19 cellular contexts compared by ENCODE assay signal in the genomic region with DNA sequence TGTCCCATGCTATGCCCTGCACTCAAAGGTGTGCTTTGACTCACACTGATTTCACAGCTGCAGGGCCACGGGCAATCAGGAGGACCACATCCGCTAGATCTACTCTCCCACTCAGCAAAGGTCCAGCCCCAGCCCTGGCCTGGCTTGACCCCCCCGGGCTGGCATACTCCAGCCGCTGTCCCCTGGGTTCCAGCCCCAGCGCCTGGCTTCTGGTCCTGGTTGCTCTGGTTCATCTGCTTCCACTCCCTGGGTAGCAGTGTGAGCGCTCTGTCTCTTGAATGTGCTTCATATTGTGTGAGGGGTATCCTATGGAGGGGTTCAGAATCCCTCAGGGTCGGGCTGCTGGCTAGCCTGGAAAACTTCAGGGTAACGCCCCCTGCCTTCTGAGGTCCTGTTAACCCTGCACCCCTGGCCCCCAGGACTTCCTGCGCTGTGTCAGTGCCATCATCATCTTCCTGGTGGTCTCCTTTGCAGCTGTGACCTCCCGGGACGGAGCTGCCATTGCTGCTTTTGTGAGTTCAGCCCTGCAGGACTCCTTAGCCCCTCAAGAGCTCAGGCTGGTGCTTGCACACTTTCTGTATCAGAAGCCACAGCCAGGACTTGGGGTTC. TPM values are rescaled to one million over a fixed set of nuclear protein-coding genes. Genes with fewer than 3 reads are reported as not detected.
DNase-seq lines count a peak whose midpoint lies in the region; ATAC-seq and TF ChIP-seq lines count a peak whose summit lies in the region.
"Had no signal": no experiment of that assay in that cellular context is flagged by ENCODE, and none has a peak within 500 bp of the region (broad histone marks: within the 10 kb centered on the region; RNA-seq: fewer than 3 reads in every experiment).

No MANE protein-coding gene starts in this region.

- no peak overlapping the region for H2BK120ac ChIP-seq in IMR-90 (ENCODE audit: low read depth, low read length)

- no peaks in the 10 kb centered on the region for H4K20me1 ChIP-seq in IMR-90 (ENCODE audit: insufficient read depth, low read length)

- no peak overlapping the region for H2AK5ac ChIP-seq in IMR-90 (ENCODE audit: low read depth, low read length)

- WGBS in IMR-90 (ENCODE audit: extremely low coverage in 2 of 2, insufficient read length in 1 of 2), 2 experiments: 52% methylated on average over 4 of the region's 11 CpGs; no CpG with 5 or more reads in 1 of the 2 experiments
- WGBS in esophagus muscularis mucosa: 73% methylated on average over 8 of the region's 11 CpGs

- no peak overlapping the region for H3K18ac ChIP-seq in IMR-90 (ENCODE audit: low read depth, low read length)

- H3K9me3 ChIP-seq in IMR-90 (ENCODE audit: control insufficient read depth, insufficient read depth, low read length) (no peaks in the 10 kb centered on the region), upper lobe of right lung (no peaks in the 10 kb centered on the region), esophagus muscularis mucosa (no peaks in the 10 kb centered on the region)

- H3K9ac ChIP-seq in IMR-90 (ENCODE audit: low read depth, low read length): no peak overlapping the region

- TF ChIP-seq POLR2A in IMR-90 (IDR thresholded peaks at IDR 0.05; ENCODE audit: low read depth, low read length): no peak
- TF ChIP-seq POLR2A in esophagus muscularis mucosa (IDR thresholded peaks at IDR 0.05; ENCODE audit: low read depth): no peak

- ATAC-seq in IMR-90 (ENCODE audit: low read depth) (no peak), left ventricle myocardium superior (peak; percentile 7), upper lobe of right lung (no peak)

- TF ChIP-seq EP300 in esophagus muscularis mucosa (IDR thresholded peaks at IDR 0.05): no peak

- in situ Hi-C loops in IMR-90 (cut with MboI; ENCODE audit: low sequenced_read_pairs): loop anchor here (10.0 kb wide), 1 partner anchor 54 kb away; the partner anchor contains the start of gene PABPN1

- no peak for DNase-seq in IMR-90
- DNase-seq in left ventricle myocardium superior: peak; percentile 62
- DNase-seq in substantia nigra (lab: John Stamatoyannopoulos, UW): no peak
- no peak for DNase-seq in RKO (ENCODE audit: low spot score)
- no peak for DNase-seq in upper lobe of right lung
- DNase-seq in esophagus muscularis mucosa (ENCODE audit: extremely low spot score): no peak
- DNase-seq: DMS79, KG1, NCI-H1105 treated with DMSO at 0.1 percent for 48 hours, NCI-H187, NCI-H226, NCI-H524, NCI-H82, OCI-M1, SIG-M5 had no signal

- H3K4me2 ChIP-seq in IMR-90 (ENCODE audit: low read depth, low read length): no peak overlapping the region

- intact Hi-C loops in IMR-90 (cut with micrococcal nuclease) (no loop called here), left ventricle myocardium superior (cut with micrococcal nuclease) (no loop called here), upper lobe of right lung (cut with DNase I) (loop anchor here (5.0 kb wide), 1 partner anchor 51 kb away; no protein-coding TSS in a partner anchor), esophagus muscularis mucosa (cut with DNase I) (no loop called here)

- H3K27ac ChIP-seq in IMR-90 (ENCODE audit: insufficient read depth, low read length) (no peak overlapping the region), cingulate gyrus (ENCODE audit: low read depth, low read length) (peak overlapping the region; percentile 98), substantia nigra (ENCODE audit: low read depth, low read length, poor library complexity, severe bottlenecking) (peak overlapping the region; percentile 98), upper lobe of right lung (no peak overlapping the region), esophagus muscularis mucosa (replicated peaks in 1 of 4) (no peak overlapping the region)
- H3K27ac ChIP-seq: C4-2B had no signal

- no peak overlapping the region for H3K23ac ChIP-seq in IMR-90 (ENCODE audit: low read depth, low read length)

- no peak overlapping the region for H3K4ac ChIP-seq in IMR-90 (ENCODE audit: low read depth, low read length)

- no peak overlapping the region for H4K5ac ChIP-seq in IMR-90 (ENCODE audit: low read depth, low read length)

- no peaks in the 10 kb centered on the region for H3K79me1 ChIP-seq in IMR-90 (ENCODE audit: low read depth in 1 of 2, low read length in 2 of 2)

- no peak overlapping the region for H3K56ac ChIP-seq in IMR-90 (ENCODE audit: extremely low read depth, insufficient read depth, low read length)

- H2BK5ac ChIP-seq in IMR-90 (ENCODE audit: low read depth, low read length, poor library complexity, severe bottlenecking): no peak overlapping the region

- no peak overlapping the region for H2AK9ac ChIP-seq in IMR-90 (replicated peaks; ENCODE audit: low read depth, low read length, poor library complexity)

- H4K91ac ChIP-seq in IMR-90 (ENCODE audit: insufficient read depth, low read depth, low read length): no peak overlapping the region

- TF ChIP-seq RAD21 in IMR-90 (IDR thresholded peaks at IDR 0.05; ENCODE audit: low read length): no peak

- peaks cover 40% of the 10 kb centered on the region; the same call in 1 of the 2 replicates for H3K27me3 ChIP-seq in IMR-90 (ENCODE audit: control insufficient read depth, insufficient read depth, low read length)
- no peaks in the 10 kb centered on the region for H3K27me3 ChIP-seq in upper lobe of right lung
- peaks cover 0 to 16% (median 0%) of the 10 kb centered on the region in 4 donors for H3K27me3 ChIP-seq in esophagus muscularis mucosa

- no peak for TF ChIP-seq CTCF in IMR-90 (conservative IDR thresholded peaks at IDR 0.05; ENCODE audit: low read depth, low read length)
- no peak for TF ChIP-seq CTCF in upper lobe of right lung (IDR thresholded peaks at IDR 0.05)
- no peak for TF ChIP-seq CTCF in esophagus muscularis mucosa (IDR thresholded peaks at IDR 0.05)

- H3K9me1 ChIP-seq in IMR-90 (ENCODE audit: insufficient read depth, low read length): no peaks in the 10 kb centered on the region

- H3K36me3 ChIP-seq in IMR-90 (ENCODE audit: control insufficient read depth, insufficient read depth, low read length) (no peaks in the 10 kb centered on the region), upper lobe of right lung (no peaks in the 10 kb centered on the region), esophagus muscularis mucosa (peaks cover 0 to 33% (median 0%) of the 10 kb centered on the region in 4 donors)

- no peaks in the 10 kb centered on the region for H3K4me1 ChIP-seq in IMR-90 (ENCODE audit: control insufficient read depth, insufficient read depth, low read length)
- no peaks in the 10 kb centered on the region for H3K4me1 ChIP-seq in upper lobe of right lung
- H3K4me1 ChIP-seq in esophagus muscularis mucosa: peaks cover 0 to 23% (median 15%) of the 10 kb centered on the region in 4 donors

- H2BK15ac ChIP-seq in IMR-90 (ENCODE audit: low read depth, low read length): no peak overlapping the region

- no TSS peak for BruUV-seq in IMR-90 (replicated peaks; lab: Mats Ljungman, UMichigan)

- H2BK20ac ChIP-seq in IMR-90 (ENCODE audit: low read depth, low read length): no peak overlapping the region

- dilution Hi-C loops in IMR-90 (cut with HindIII; ENCODE audit: low sequenced_read_pairs, unreplicated experiment): no loop called here

- H4K8ac ChIP-seq in IMR-90 (ENCODE audit: low read depth in 2 of 2, low read length in 2 of 2): no peak overlapping the region

- H3K4me3 ChIP-seq in IMR-90 (ENCODE audit: insufficient read depth, low read depth, low read length) (no peak overlapping the region), upper lobe of right lung (no peak overlapping the region), esophagus muscularis mucosa (no peak overlapping the region)

- H2AFZ ChIP-seq in IMR-90 (replicated peaks; ENCODE audit: low read length, poor library complexity): peak overlapping the region; percentile 15

- H3K14ac ChIP-seq in IMR-90 (replicated peaks; ENCODE audit: low read depth, low read length): no peak overlapping the region

- CTCF ChIA-PET in IMR-90 (lab: Yijun Ruan, JAX): interaction anchor here (0.9 kb wide), 1 partner anchor 12 kb away, joined by 5 read pairs; no protein-coding TSS in a partner anchor

- POLR2A ChIA-PET in IMR-90 (lab: Charles Lee; ENCODE audit: unreplicated experiment): interaction anchor here (0.5 to 0.6 kb wide), 2 partner anchors 41 to 50 kb away, joined by 3 read pairs; no protein-coding TSS in a partner anchor

TF ChIP-seq in IMR-90, 13 proteins besides CTCF, POLR2A, EP300 and RAD21 (continues in another document):
- no peak for TF ChIP-seq RCOR1 (IDR thresholded peaks at IDR 0.05; ENCODE audit: insufficient replicate concordance, low read length)

RNA-seq across cellular contexts. Expression of gene CMTM5, which starts 1.9 kb away (rescaled TPM):
- total RNA-seq in IMR-90 (2012; rRNA removed) (not detected in 2 replicates), left ventricle myocardium superior (not detected), upper lobe of right lung (0.96 TPM), esophagus muscularis mucosa (1 to 10 TPM in 3 of 4 donors, under 1 TPM in 1; 0.78 to 2.9 (median 1.9) TPM)
- polyA plus RNA-seq in IMR-90 (2012; rRNA removed): 0.07 and 0.11 TPM in 2 replicates
- 0.27 TPM in 1 of 2 replicates, not detected in the other for polyA plus RNA-seq in IMR-90 (2012; cell fraction: cytosol; rRNA removed)
- polyA plus RNA-seq in IMR-90 (2012; cell fraction: nucleus; rRNA removed; ENCODE audit: low replicate concordance): 0.23 and 0.30 TPM in 2 replicates
- total RNA-seq: H1 had no signal

RNA-seq across cellular contexts. Expression of gene IL25, which starts 6.1 kb away (rescaled TPM):
- total RNA-seq in IMR-90 (2012; rRNA removed) (not detected in 2 replicates), left ventricle myocardium superior (not detected), upper lobe of right lung (not detected), esophagus muscularis mucosa (not detected)
- not detected in 2 replicates for polyA plus RNA-seq in IMR-90 (2012; rRNA removed)
- not detected in 2 replicates for polyA plus RNA-seq in IMR-90 (2012; cell fraction: cytosol; rRNA removed)
- polyA plus RNA-seq in IMR-90 (2012; cell fraction: nucleus; rRNA removed; ENCODE audit: low replicate concordance): not detected in 2 replicates
- total RNA-seq: H1, RPMI7951 had no signal
- polyA plus RNA-seq: H1 had no signal

RNA-seq across cellular contexts. Expression of gene EFS, which starts 13.7 kb away (rescaled TPM):
- 2.2 and 2.5 TPM in 2 replicates for total RNA-seq in IMR-90 (2012; rRNA removed)
- polyA plus RNA-seq in IMR-90 (2012; rRNA removed): 11.6 and 13.3 TPM in 2 replicates
- polyA plus RNA-seq in IMR-90 (2012; cell fraction: cytosol; rRNA removed): 7.2 and 13.1 TPM in 2 replicates
- polyA plus RNA-seq in IMR-90 (2012; cell fraction: nucleus; rRNA removed; ENCODE audit: low replicate concordance): 34.4 and 64.4 TPM in 2 replicates
- total RNA-seq in left ventricle myocardium superior: 3.3 TPM
- 10.4 TPM for total RNA-seq in upper lobe of right lung
- total RNA-seq in esophagus muscularis mucosa: 10 to 100 TPM; 10.1 to 21.4 (median 12.8) TPM

RNA-seq across cellular contexts. Expression of gene SLC22A17, which starts 26.0 kb away (rescaled TPM):
- 6.4 and 6.6 TPM in 2 replicates for total RNA-seq in IMR-90 (2012; rRNA removed)
- 35.6 and 36.0 TPM in 2 replicates for polyA plus RNA-seq in IMR-90 (2012; rRNA removed)
- polyA plus RNA-seq in IMR-90 (2012; cell fraction: cytosol; rRNA removed): 17.0 and 43.1 TPM in 2 replicates
- polyA plus RNA-seq in IMR-90 (2012; cell fraction: nucleus; rRNA removed; ENCODE audit: low replicate concordance): 161 and 357 TPM in 2 replicates
- 10.7 TPM for total RNA-seq in left ventricle myocardium superior
- 12.1 TPM for total RNA-seq in upper lobe of right lung
- total RNA-seq in esophagus muscularis mucosa: 10 to 100 TPM; 12.5 to 36.9 (median 24.9) TPM

RNA-seq across cellular contexts. Expression of gene MYH6, which starts 29.4 kb away (rescaled TPM):
- total RNA-seq in IMR-90 (2012; rRNA removed): not detected in 2 replicates
- not detected in 2 replicates for polyA plus RNA-seq in IMR-90 (2012; rRNA removed)
- not detected in 2 replicates for polyA plus RNA-seq in IMR-90 (2012; cell fraction: cytosol; rRNA removed)
- not detected in 2 replicates for polyA plus RNA-seq in IMR-90 (2012; cell fraction: nucleus; rRNA removed; ENCODE audit: low replicate concordance)
- 4,258 TPM for total RNA-seq in left ventricle myocardium superior
- total RNA-seq in upper lobe of right lung: 3.4 TPM
- under 1 TPM in 3 of 4 donors, not detected in 1; under 0.01 to 0.06 (median under 0.01) TPM for total RNA-seq in esophagus muscularis mucosa
- total RNA-seq: H1, RPMI7951 had no signal

Comparison
In these comparisons a context has a peak if more than half of its experiments do, and no peak if none do; other contexts are left out.
1. H3K27ac ChIP-seq: peak in cingulate gyrus (single experiment) and substantia nigra (single experiment); none in IMR-90 (single experiment), upper lobe of right lung (single experiment) and esophagus muscularis mucosa (0 of 4).